In genomic region chr15:74211656-74212055, GRCh38 we compare ENCODE assay signal across 16 cellular contexts. TPM values are rescaled to one million over a fixed set of nuclear protein-coding genes. Genes with fewer than 3 reads are reported as not detected.
DNase-seq lines count a peak whose midpoint lies in the region; ATAC-seq and TF ChIP-seq lines count a peak whose summit lies in the region.
"Had no signal": no experiment of that assay in that cellular context is flagged by ENCODE, and none has a peak within 500 bp of the region (broad histone marks: within the 10 kb centered on the region; RNA-seq: fewer than 3 reads in every experiment).

No MANE protein-coding gene starts in this region.

- no peaks in the 10 kb centered on the region for H3K9me3 ChIP-seq in HUES6 (ENCODE audit: control insufficient read depth, insufficient read depth, low read depth, low read length)
- H3K9me3 ChIP-seq: BLaER1 had no signal

- peak overlapping the region; percentile 68 for H3K27ac Mint-ChIP-seq in chondrocyte (ENCODE audit: unreplicated experiment)
- H3K27ac Mint-ChIP-seq in nephron: peak overlapping the region; percentile 86 to 95 (median 90)
- H3K27ac Mint-ChIP-seq: CD8-positive, alpha-beta T cell had no signal

- peak overlapping the region; percentile 19 for H3K9ac ChIP-seq in HUES6 (ENCODE audit: low read length)
- H3K9ac ChIP-seq: BLaER1 had no signal

- H3K4me1 Mint-ChIP-seq in chondrocyte (ENCODE audit: low read depth): peaks cover 42% of the 10 kb centered on the region
- H3K4me1 Mint-ChIP-seq in nephron: peaks cover 93% of the 10 kb centered on the region

- H3K4me3 Mint-ChIP-seq in chondrocyte (ENCODE audit: unreplicated experiment) (no peak overlapping the region), nephron (peak overlapping the region; percentile 13 to 36 (median 36))
- H3K4me3 Mint-ChIP-seq: CD8-positive, alpha-beta T cell had no signal

- H3K27me3 Mint-ChIP-seq in chondrocyte (ENCODE audit: low read depth): peaks cover under 1% of the 10 kb centered on the region
- peaks cover 6% of the 10 kb centered on the region for H3K27me3 Mint-ChIP-seq in nephron (ENCODE audit: low read depth)

- H3K9me3 Mint-ChIP-seq in chondrocyte (ENCODE audit: low read depth) (no peaks in the 10 kb centered on the region), nephron (no peaks in the 10 kb centered on the region)
- H3K9me3 Mint-ChIP-seq: CD8-positive, alpha-beta T cell had no signal

- DNase-seq in GM12865 (ENCODE audit: low read depth): no peak
- DNase-seq in chondrocyte (ENCODE audit: low spot score): no peak
- DNase-seq in NCI-H510A (lab: John Stamatoyannopoulos, UW): no peak
- DNase-seq in cerebellum (ENCODE audit: low spot score): no peak
- DNase-seq: Calu3; CD8-positive, alpha-beta T cell; MV-4-11; NCI-H1930; NCI-H345; NCI-H526 had no signal

- H3K36me3 Mint-ChIP-seq in chondrocyte (ENCODE audit: low read depth) (peaks cover 2% of the 10 kb centered on the region), nephron (ENCODE audit: low read depth) (no peaks in the 10 kb centered on the region)
- H3K36me3 Mint-ChIP-seq: CD8-positive, alpha-beta T cell had no signal

- peaks cover 2% of the 10 kb centered on the region; the same call in 1 of the 2 replicates for H3K27me3 ChIP-seq in HUES6 (ENCODE audit: control insufficient read depth, insufficient read depth, low read length)
- H3K27me3 ChIP-seq: BLaER1 had no signal

- no peaks in the 10 kb centered on the region for H3K36me3 ChIP-seq in HUES6 (ENCODE audit: control insufficient read depth, insufficient read depth, low read length)
- H3K36me3 ChIP-seq: BLaER1 had no signal

- H3K4me1 ChIP-seq in HUES6 (ENCODE audit: control insufficient read depth, insufficient read depth, low read length): peaks cover 75% of the 10 kb centered on the region

- H3K4me3 ChIP-seq in GM12865 (ENCODE audit: low read depth, low read length): peak overlapping the region; percentile 49
- no peak overlapping the region for H3K4me3 ChIP-seq in HUES6 (ENCODE audit: low read depth, low read length)
- H3K4me3 ChIP-seq: BLaER1 had no signal

- no peak overlapping the region for H3K27ac ChIP-seq in HUES6 (ENCODE audit: low read depth, low read length)
- H3K27ac ChIP-seq: BLaER1 had no signal

- ATAC-seq in GM19351 (IDR thresholded peaks at IDR 0.05; ENCODE audit: unreplicated experiment) (no peak), HG02840 (IDR thresholded peaks at IDR 0.05; ENCODE audit: low FRiP score, unreplicated experiment) (no peak)
- ATAC-seq: CD8-positive, alpha-beta T cell had no signal

- TF ChIP-seq CTCF in GM12865 (IDR thresholded peaks at IDR 0.05; ENCODE audit: insufficient read depth, low read depth, low read length, missing control alignments) (no peak), chondrocyte (IDR thresholded peaks at IDR 0.05) (no peak), nephron (IDR thresholded peaks at IDR 0.05; ENCODE audit: unreplicated experiment in 3 of 3) (no peak)

RNA-seq across cellular contexts. Expression of gene STRA6, which starts 9.1 kb away (rescaled TPM):
- 4.9 to 12.7 TPM (median 5.4 TPM) in 3 replicates for total RNA-seq in chondrocyte
- total RNA-seq in cerebellum: 12.6 TPM
- total RNA-seq: CD8-positive, alpha-beta T cell; LHCN-M2 had no signal

RNA-seq across cellular contexts. Expression of gene CCDC33, which starts 24.5 kb away (rescaled TPM):
- total RNA-seq in chondrocyte: not detected in 3 replicates
- 0.27 TPM for total RNA-seq in cerebellum
- total RNA-seq: CD8-positive, alpha-beta T cell; LHCN-M2 had no signal

RNA-seq across cellular contexts. Expression of gene ISLR, which starts 38.1 kb away (rescaled TPM):
- total RNA-seq in chondrocyte (49.6 to 143 TPM (median 53.3 TPM) in 3 replicates), cerebellum (41.0 TPM)
- total RNA-seq: Calu3; CD8-positive, alpha-beta T cell had no signal
